In genomic region chr17:33125552-33125950, GRCh38 we compare ENCODE assay signal across 19 cellular contexts.
DNase-seq lines count a peak whose midpoint lies in the region; ATAC-seq and TF ChIP-seq lines count a peak whose summit lies in the region.
"Had no signal": no experiment of that assay in that cellular context is flagged by ENCODE, and none has a peak within 500 bp of the region (broad histone marks: within the 10 kb centered on the region; RNA-seq: fewer than 3 reads in every experiment).

No MANE protein-coding gene starts in this region.

- peak; percentile 70 for DNase-seq in DMS79 treated with DMSO at 0.1 percent for 48 hours (lab: John Stamatoyannopoulos, UW)
- no peak for DNase-seq in DMS79 (lab: John Stamatoyannopoulos, UW)
- peak; percentile 43 to 75 for DNase-seq in NCI-H187 (lab: John Stamatoyannopoulos, UW)
- no peak for DNase-seq in PC-3
- no peak for DNase-seq in 8988T
- no peak for DNase-seq in HUDEP-2 (lab: John Stamatoyannopoulos, UW; ENCODE audit: unreplicated experiment in 76 of 76)
- DNase-seq: BE2C; C1 segment of cervical spinal cord; Caco-2; CD4-positive, CD25-positive, alpha-beta regulatory T cell; CD8-positive, alpha-beta memory T cell; GF-D8; IMR-90 had no signal

- H3K4me1 ChIP-seq in PC-3 (ENCODE audit: insufficient read depth, low read length), result peaks cover 37% of the 10 kb centered on the region
- H3K4me1 ChIP-seq: BE2C, Caco-2 had no signal

- no peaks in the 10 kb centered on the region for H3K9me3 ChIP-seq in PC-3 (ENCODE audit: low read length)
- H3K9me3 ChIP-seq: BE2C, Caco-2 had no signal

- no peaks in the 10 kb centered on the region for H3K36me3 ChIP-seq in PC-3 (ENCODE audit: low read depth, low read length)
- H3K36me3 ChIP-seq: BE2C had no signal

- no peak overlapping the region for H3K4me3 ChIP-seq in PC-3 (ENCODE audit: low read length)
- H3K4me3 ChIP-seq: GM23338, K562 had no signal

- CTCF ChIA-PET in PC-3 (lab: Charles Lee), result no interaction called here

- no peak overlapping the region for H2AFZ ChIP-seq in PC-3 (ENCODE audit: low read length)
- H2AFZ ChIP-seq: GM23338 had no signal

- H3K27ac ChIP-seq in PC-3 (ENCODE audit: low read length), result peak overlapping the region; percentile 74
- H3K27ac ChIP-seq: 22Rv1, HL-60 had no signal

- H3K27me3 ChIP-seq in PC-3 (ENCODE audit: low read length), result no peaks in the 10 kb centered on the region

- no peaks in the 10 kb centered on the region for H4K20me1 ChIP-seq in PC-3 (ENCODE audit: low read length)

- H3K9me2 ChIP-seq in PC-3 (replicated peaks; ENCODE audit: low read length), result no peaks in the 10 kb centered on the region

- no peak for TF ChIP-seq CTCF in PC-3 (conservative IDR thresholded peaks at IDR 0.05; ENCODE audit: low read depth, low read length)

- ATAC-seq in PC-3 (no peak), HG03175 (IDR thresholded peaks at IDR 0.05; ENCODE audit: unreplicated experiment) (no peak)
- ATAC-seq: GM23338, HCT116, K562 had no signal

- H3K4me2 ChIP-seq in PC-3 (ENCODE audit: low read length), result 0 out of 2 replicates have a peak overlapping the region, but pooled peaks have one; percentile 35
- H3K4me2 ChIP-seq: GM23338 had no signal

- H3K9ac ChIP-seq in PC-3 (ENCODE audit: low read length), result peak overlapping the region; percentile 16; the same call in 1 of the 2 replicates

- intact Hi-C loops in PC-3 (cut with micrococcal nuclease), result no loop called here

- POLR2A ChIA-PET in PC-3 (lab: Charles Lee; ENCODE audit: unreplicated experiment), result no interaction called here

- no peaks in the 10 kb centered on the region for H3K79me2 ChIP-seq in PC-3 (ENCODE audit: low read length)

- no peaks in the 10 kb centered on the region for H3F3A ChIP-seq in PC-3 (ENCODE audit: low read length, unreplicated experiment)

- no TSS peak for BruUV-seq in PC-3 (replicated peaks; lab: Mats Ljungman, UMichigan)

Comparison
In these comparisons a context has a peak if more than half of its experiments do, and no peak if none do; other contexts are left out.
1. DNase-seq: peak in DMS79 treated with DMSO at 0.1 percent for 48 hours (single experiment) and NCI-H187 (2 of 2); none in DMS79 (single experiment), PC-3 (single experiment), 8988T (single experiment) and HUDEP-2 (0 of 76).